Comparison of ENCODE assay signal across 13 cellular contexts in genomic region chr1:77655431-77655974, GRCh38. TPM values are rescaled to one million over a fixed set of nuclear protein-coding genes. Genes with fewer than 3 reads are reported as not detected.
A peak's percentile ranks its signal among the peaks of the same experiment; 100 is the strongest.
DNase-seq lines count a peak whose midpoint lies in the region; ATAC-seq and TF ChIP-seq lines count a peak whose summit lies in the region.
"Had no signal": no experiment of that assay in that cellular context is flagged by ENCODE, and none has a peak within 500 bp of the region (broad histone marks: within the 10 kb centered on the region; RNA-seq: fewer than 3 reads in every experiment).

No MANE protein-coding gene starts in this region.

- DNase-seq in DMS153 (lab: John Stamatoyannopoulos, UW): peak; percentile 76
- peak; percentile 99 for DNase-seq in NCI-H510A treated with DMSO at 0.1 percent for 48 hours (lab: John Stamatoyannopoulos, UW)
- no peak for DNase-seq in left colon
- DNase-seq in medulla oblongata (ENCODE audit: extremely low spot score): no peak
- no peak for DNase-seq in globus pallidus (ENCODE audit: low spot score)
- no peak for DNase-seq in vagina (ENCODE audit: extremely low spot score in 2 of 2)
- DNase-seq in NAMALWA (ENCODE audit: low spot score): no peak
- DNase-seq: Calu3, caudate nucleus, mucosa of descending colon, NCI-H446 had no signal

- H3K36me3 ChIP-seq in vagina: no peaks in the 10 kb centered on the region

- peak; percentile 53 for ATAC-seq in HG02588 (IDR thresholded peaks at IDR 0.05; ENCODE audit: unreplicated experiment)
- peak; percentile 48 for ATAC-seq in left colon
- ATAC-seq: mucosa of descending colon had no signal

- peaks cover 3% of the 10 kb centered on the region for H3K9me3 ChIP-seq in vagina

- no peak overlapping the region for H3K27ac ChIP-seq in vagina

- peaks cover 8% of the 10 kb centered on the region for H3K4me1 ChIP-seq in vagina

- H3K27me3 ChIP-seq in vagina: no peaks in the 10 kb centered on the region

- no peak overlapping the region for H3K4me3 ChIP-seq in vagina
- H3K4me3 ChIP-seq: mucosa of descending colon, smooth muscle cell had no signal

- TF ChIP-seq POLR2A in vagina (IDR thresholded peaks at IDR 0.05): no peak

- TF ChIP-seq CTCF in vagina (IDR thresholded peaks at IDR 0.05): no peak

- intact Hi-C loops in left colon (cut with DNase I, micrococcal nuclease) (no loop called here), vagina (cut with DNase I) (no loop called here)

RNA-seq across cellular contexts. Expression of gene ZZZ3, which starts 27.0 kb away (rescaled TPM):
- total RNA-seq in left colon: 10 to 100 TPM; 31.1 to 32.9 TPM
- total RNA-seq in vagina: 63.1 TPM

Comparison
In these comparisons a context has a peak if more than half of its experiments do, and no peak if none do; other contexts are left out.
1. DNase-seq: peak in DMS153 (single experiment) and NCI-H510A treated with DMSO at 0.1 percent for 48 hours (single experiment); none in left colon (0 of 2), medulla oblongata (single experiment), globus pallidus (single experiment), vagina (0 of 2) and NAMALWA (single experiment).